ENCODE assay signal across 1 cellular context in genomic region chr16:80997139-80997798, GRCh38.
TF ChIP-seq lines count a peak whose summit lies in the region.

No MANE protein-coding gene starts in this region.

TF ChIP-seq in HepG2, 621 proteins besides CTCF, POLR2A, EP300 and RAD21 (continued from another document and continues in another):
- no peak for TF ChIP-seq ARID4A (CRISPR knock-in tag; IDR thresholded peaks at IDR 0.05; ENCODE audit: borderline replicate concordance)
- TF ChIP-seq HNF4A (CRISPR knock-in tag; IDR thresholded peaks at IDR 0.05), result peak; percentile 28; the same call in 1 of the 2 replicates
- no peak for TF ChIP-seq CENPBD1 (CRISPR knock-in tag; IDR thresholded peaks at IDR 0.05; ENCODE audit: borderline replicate concordance, low read depth)
- no peak for TF ChIP-seq MLLT10 (CRISPR knock-in tag; IDR thresholded peaks at IDR 0.05)
- TF ChIP-seq DZIP1 (CRISPR knock-in tag; IDR thresholded peaks at IDR 0.05), result no peak
- TF ChIP-seq SAP130 (CRISPR knock-in tag; IDR thresholded peaks at IDR 0.05; ENCODE audit: low read depth), result peak; percentile 46
- TF ChIP-seq ZNF563 (CRISPR knock-in tag; IDR thresholded peaks at IDR 0.05), result no peak
- TF ChIP-seq MAFG (CRISPR knock-in tag; IDR thresholded peaks at IDR 0.05), result no peak
- no peak for TF ChIP-seq MEF2D (CRISPR knock-in tag; IDR thresholded peaks at IDR 0.05)
- TF ChIP-seq ZFP36L2 (CRISPR knock-in tag; IDR thresholded peaks at IDR 0.05), result no peak
- 0 out of 2 replicates have a peak, but pooled peaks have one; percentile 26 for TF ChIP-seq GATAD1 (CRISPR knock-in tag; IDR thresholded peaks at IDR 0.05)
- TF ChIP-seq ATF7 (IDR thresholded peaks at IDR 0.05), result no peak
- TF ChIP-seq ATF7 (CRISPR knock-in tag; IDR thresholded peaks at IDR 0.05), result no peak
- no peak for TF ChIP-seq DMTF1 (CRISPR knock-in tag; IDR thresholded peaks at IDR 0.05)
- no peak for TF ChIP-seq TCF7L2 (IDR thresholded peaks at IDR 0.05; ENCODE audit: low read depth, low read length)
- TF ChIP-seq ZNF670 (CRISPR knock-in tag; IDR thresholded peaks at IDR 0.05; ENCODE audit: borderline replicate concordance), result no peak
- no peak for TF ChIP-seq FOXO4 (CRISPR knock-in tag; conservative IDR thresholded peaks at IDR 0.05)
- no peak for TF ChIP-seq SMC3 (IDR thresholded peaks at IDR 0.05; ENCODE audit: low read length)
- TF ChIP-seq KLF15 (CRISPR knock-in tag; IDR thresholded peaks at IDR 0.05; ENCODE audit: borderline replicate concordance), result no peak
- TF ChIP-seq CBX5 (CRISPR knock-in tag; IDR thresholded peaks at IDR 0.05; ENCODE audit: borderline replicate concordance), result no peak
- TF ChIP-seq CCAR2 (optimal IDR thresholded peaks at IDR 0.05; ENCODE audit: low read depth, low read length), result no peak
- no peak for TF ChIP-seq ZNF292 (CRISPR knock-in tag; IDR thresholded peaks at IDR 0.05; ENCODE audit: borderline replicate concordance, low read depth)
- no peak for TF ChIP-seq ZNF770 (CRISPR knock-in tag; IDR thresholded peaks at IDR 0.05)
- TF ChIP-seq NCOA5 (CRISPR knock-in tag; IDR thresholded peaks at IDR 0.05), result no peak
- TF ChIP-seq ATF4 (CRISPR knock-in tag; IDR thresholded peaks at IDR 0.05), result no peak
- TF ChIP-seq NCOA1 (CRISPR knock-in tag; IDR thresholded peaks at IDR 0.05), result no peak
- 0 out of 2 replicates have a peak, but pooled peaks have one; percentile 34 for TF ChIP-seq ELF1 (CRISPR knock-in tag; IDR thresholded peaks at IDR 0.05)
- TF ChIP-seq SNAI1 (CRISPR knock-in tag; IDR thresholded peaks at IDR 0.05; ENCODE audit: borderline replicate concordance), result no peak
- no peak for TF ChIP-seq GMEB1 (CRISPR knock-in tag; IDR thresholded peaks at IDR 0.05; ENCODE audit: borderline replicate concordance)
- no peak for TF ChIP-seq TCF7 (IDR thresholded peaks at IDR 0.05; ENCODE audit: low read depth)
- TF ChIP-seq ZBTB1 (CRISPR knock-in tag; IDR thresholded peaks at IDR 0.05; ENCODE audit: borderline replicate concordance), result no peak
- no peak for TF ChIP-seq RERE (CRISPR knock-in tag; IDR thresholded peaks at IDR 0.05; ENCODE audit: low read depth)
